ENCODE assay signal across 16 cellular contexts in the genomic region with DNA sequence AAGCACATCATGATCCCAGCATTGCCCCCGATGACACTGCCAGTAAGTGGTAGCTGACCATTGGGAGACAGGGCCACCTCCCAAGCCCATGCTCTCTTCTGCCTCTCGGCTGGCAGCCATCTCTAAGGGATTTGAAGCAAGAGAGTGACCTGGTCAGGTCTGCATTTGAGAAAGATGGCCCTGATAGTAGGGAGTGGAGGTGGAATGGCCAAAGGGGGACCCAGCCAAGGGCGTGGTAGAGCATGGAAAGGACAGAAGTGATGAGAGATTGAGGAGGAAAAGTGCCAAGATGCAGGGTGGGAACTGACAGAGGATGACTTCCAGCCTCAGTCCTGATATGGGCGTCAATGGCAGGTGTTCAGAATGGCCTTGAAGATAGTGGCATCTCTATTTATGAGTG. TPM values are rescaled to one million over a fixed set of nuclear protein-coding genes. Genes with fewer than 3 reads are reported as not detected.
A peak's percentile ranks its signal among the peaks of the same experiment; 100 is the strongest.
DNase-seq lines count a peak whose midpoint lies in the region; ATAC-seq and TF ChIP-seq lines count a peak whose summit lies in the region.
"Had no signal": no experiment of that assay in that cellular context is flagged by ENCODE, and none has a peak within 500 bp of the region (broad histone marks: within the 10 kb centered on the region; RNA-seq: fewer than 3 reads in every experiment).

No MANE protein-coding gene starts in this region.

- H3K4me1 ChIP-seq in Panc1 (ENCODE audit: control insufficient read depth, insufficient read depth, low read length), result peaks cover 73% of the 10 kb centered on the region
- peaks cover 51 to 92% of the 10 kb centered on the region in 2 donors for H3K4me1 ChIP-seq in thoracic aorta (ENCODE audit: control insufficient read depth in 1 of 2, low read depth in 2 of 2)

- intact Hi-C loops in Panc1 (cut with micrococcal nuclease; ENCODE audit: unreplicated experiment), result no loop called here

- CTCF ChIA-PET in Panc1 (lab: Charles Lee), result no interaction called here

- H3K36me3 Mint-ChIP-seq in endothelial cell (ENCODE audit: low read depth, unreplicated experiment) (no peaks in the 10 kb centered on the region), nephron progenitor cell (ENCODE audit: low read depth) (peaks cover 18% of the 10 kb centered on the region)

- H3K9me3 ChIP-seq in Panc1 (ENCODE audit: control insufficient read depth, insufficient read depth, low read depth, low read length) (no peaks in the 10 kb centered on the region), thoracic aorta (no peaks in the 10 kb centered on the region)
- H3K9me3 ChIP-seq: SJSA1 had no signal

- no TSS peak for BruUV-seq in Panc1 (replicated peaks; lab: Mats Ljungman, UMichigan)

- no peak for ATAC-seq in Panc1
- ATAC-seq in thoracic aorta (ENCODE audit: insufficient number of reproducible peaks, low FRiP score, low read depth), result no peak
- ATAC-seq in GM19452 (IDR thresholded peaks at IDR 0.05; ENCODE audit: unreplicated experiment), result no peak
- ATAC-seq in HG02623 (IDR thresholded peaks at IDR 0.05; ENCODE audit: unreplicated experiment), result no peak

- H3K27ac ChIP-seq in Panc1 (ENCODE audit: low read length), result peak overlapping the region; percentile 59; the same call in 1 of the 2 replicates
- peak overlapping the region; percentile 98 to 99 for H3K27ac ChIP-seq in thoracic aorta
- H3K27ac ChIP-seq: C4-2B, WERI-Rb-1 had no signal

- H3K27me3 Mint-ChIP-seq in endothelial cell (ENCODE audit: unreplicated experiment) (peaks cover 7% of the 10 kb centered on the region), nephron progenitor cell (ENCODE audit: low read depth, poor library complexity) (peaks cover 3% of the 10 kb centered on the region)

- H3K27me3 ChIP-seq in Panc1 (ENCODE audit: control insufficient read depth, insufficient read depth, low read length) (no peaks in the 10 kb centered on the region), thoracic aorta (replicated peaks; ENCODE audit: insufficient read depth) (no peaks in the 10 kb centered on the region)
- H3K27me3 ChIP-seq: SJSA1 had no signal

- H3K4me3 Mint-ChIP-seq in endothelial cell (ENCODE audit: unreplicated experiment) (peak overlapping the region; percentile 56), nephron progenitor cell (no peak overlapping the region)

- in situ Hi-C loops in Panc1 (cut with HindIII; ENCODE audit: low pct_unique_long_range_greater_than_20kb, low sequenced_read_pairs), result no loop called here

- H3K27ac Mint-ChIP-seq in endothelial cell (ENCODE audit: unreplicated experiment), result no peak overlapping the region
- peak overlapping the region; percentile 82 for H3K27ac Mint-ChIP-seq in nephron progenitor cell

- TF ChIP-seq CTCF in Panc1 (IDR thresholded peaks at IDR 0.05), result no peak
- TF ChIP-seq CTCF in endothelial cell (IDR thresholded peaks at IDR 0.05; ENCODE audit: unreplicated experiment), result no peak
- no peak for TF ChIP-seq CTCF in nephron progenitor cell (IDR thresholded peaks at IDR 0.05)
- TF ChIP-seq CTCF in thoracic aorta (IDR thresholded peaks at IDR 0.05), result no peak

- no peaks in the 10 kb centered on the region for H3K9me3 Mint-ChIP-seq in endothelial cell (ENCODE audit: unreplicated experiment)
- peaks cover under 1% of the 10 kb centered on the region for H3K9me3 Mint-ChIP-seq in nephron progenitor cell

- H3K4me3 ChIP-seq in Panc1 (ENCODE audit: low read depth in 2 of 2, low read length in 2 of 2) (no peak overlapping the region), thoracic aorta (no peak overlapping the region)
- H3K4me3 ChIP-seq: SJSA1 had no signal

- POLR2A ChIA-PET in Panc1 (lab: Charles Lee), result interaction anchor here (0.6 kb wide), 1 partner anchor 9 kb away, joined by 3 read pairs; no protein-coding TSS in a partner anchor

- H3K4me1 Mint-ChIP-seq in endothelial cell (ENCODE audit: unreplicated experiment) (peaks cover 72% of the 10 kb centered on the region), nephron progenitor cell (peaks cover 82% of the 10 kb centered on the region)

- no peak for DNase-seq in Panc1 (ENCODE audit: low read depth, low spot score)
- DNase-seq in endothelial cell (ENCODE audit: low spot score), result no peak
- no peak for DNase-seq in nephron progenitor cell
- DNase-seq in thoracic aorta (ENCODE audit: low spot score), result no peak
- DNase-seq in cortex of kidney (lab: John Stamatoyannopoulos, UW), result no peak
- no peak for DNase-seq in NCI-H446 (lab: John Stamatoyannopoulos, UW)
- DNase-seq: activated naive CD4-positive, alpha-beta T cell treated with anti-CD3 and anti-CD28 coated beads, Interleukin-2, amount 50 U/mL, for 16 hours; kidney glomerular epithelial cell; MM.1S; WERI-Rb-1 had no signal

- no peaks in the 10 kb centered on the region for H3K36me3 ChIP-seq in Panc1 (ENCODE audit: control insufficient read depth, insufficient read depth, low read length)
- no peaks in the 10 kb centered on the region for H3K36me3 ChIP-seq in thoracic aorta
- H3K36me3 ChIP-seq: SJSA1 had no signal

RNA-seq across cellular contexts. Expression of gene ABL1, which starts 9.0 kb away (rescaled TPM):
- total RNA-seq in Panc1 (2021; ENCODE audit: unreplicated experiment) (48.4 TPM), endothelial cell (ENCODE audit: unreplicated experiment) (121 TPM), thoracic aorta (100 to 1,000 TPM in 1 of 2 donors, 10 to 100 TPM in 1; 62.8 to 123 TPM)
- 32.8 TPM for polyA plus RNA-seq in Panc1 (2012; ENCODE audit: insufficient read length)

RNA-seq across cellular contexts. Expression of gene QRFP, which starts 52.6 kb away (rescaled TPM):
- total RNA-seq in Panc1 (2021; ENCODE audit: unreplicated experiment) (not detected), endothelial cell (ENCODE audit: unreplicated experiment) (not detected), thoracic aorta (not detected)
- polyA plus RNA-seq in Panc1 (2012; ENCODE audit: insufficient read length), result 0.13 TPM
- total RNA-seq: dermis microvascular lymphatic vessel endothelial cell, SJSA1 had no signal
- polyA plus RNA-seq: neural cell had no signal
